32 cellular contexts compared by ENCODE assay signal in the genomic region with DNA sequence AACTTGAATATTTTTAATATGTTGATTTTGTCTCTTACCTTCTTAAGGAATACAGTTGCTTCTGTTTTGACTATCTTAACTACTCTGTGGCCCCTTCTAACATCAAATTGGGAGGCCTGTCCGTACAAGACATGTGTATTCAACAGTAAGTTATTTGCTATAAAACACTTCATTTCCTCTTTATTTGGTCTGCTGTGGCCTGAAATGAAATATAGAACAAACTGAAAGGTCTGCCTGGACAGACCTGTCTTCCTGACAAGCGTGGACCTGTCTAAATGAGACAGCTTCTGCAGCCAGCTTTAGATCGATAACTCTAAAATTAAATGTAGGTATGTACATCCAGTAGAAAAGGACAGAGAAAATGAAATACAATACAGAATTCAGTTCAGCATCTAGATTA. TPM values are rescaled to one million over a fixed set of nuclear protein-coding genes. Genes with fewer than 3 reads are reported as not detected.
"Had no signal": no experiment of that assay in that cellular context is flagged by ENCODE, and none has a peak within 500 bp of the region (broad histone marks: within the 10 kb centered on the region; RNA-seq: fewer than 3 reads in every experiment).

No MANE protein-coding gene starts in this region.

- H3K4me3 Mint-ChIP-seq: activated CD4-positive, alpha-beta memory T cell treated with anti-CD3 and anti-CD28 coated beads, Interleukin-2, amount 10 ng/mL, durations not matched to agents 7 days and 5 days; activated naive CD4-positive, alpha-beta T cell treated with anti-CD3 and anti-CD28 coated beads, Interleukin-2, amount 10 ng/mL, durations not matched to agents 7 days and 5 days; activated naive CD8-positive, alpha-beta T cell treated with anti-CD3 and anti-CD28 coated beads, Interleukin-2, amount 10 ng/mL, durations not matched to agents 7 days and 5 days; activated T-cell treated with anti-CD3 and anti-CD28 coated beads, Interleukin-2, amount 50 U/mL, for 24 hours; memory B cell; natural killer cell treated with Interleukin-12 subunit alpha and Interleukin-12 subunit beta and Interleukin-15 and Interleukin-18, amount 100 ng/mL, for 72 hours; stimulated activated effector memory CD8-positive, alpha-beta T cell treated with anti-CD3 and anti-CD28 coated beads, Interleukin-12 subunit alpha, Interleukin-12 subunit beta, amount 100 ng/mL, for 72 hours; stimulated activated naive CD8-positive, alpha-beta T cell treated with anti-CD3 and anti-CD28 coated beads, Interleukin-15, amount 100 ng/mL, for 72 hours; T-helper 17 cell had no signal

- H3K27me3 ChIP-seq: brain microvascular endothelial cell, ovary had no signal

- H3K27ac ChIP-seq: brain microvascular endothelial cell, esophagus muscularis mucosa, neutrophil, ovary, skin epidermis, upper lobe of left lung, WERI-Rb-1 had no signal

- H3K36me3 Mint-ChIP-seq: activated naive CD4-positive, alpha-beta T cell treated with anti-CD3 and anti-CD28 coated beads, Interleukin-2, amount 10 ng/mL, durations not matched to agents 7 days and 5 days; activated naive CD8-positive, alpha-beta T cell treated with anti-CD3 and anti-CD28 coated beads, Interleukin-2, amount 10 ng/mL, durations not matched to agents 7 days and 5 days; memory B cell; stimulated activated effector memory CD8-positive, alpha-beta T cell treated with anti-CD3 and anti-CD28 coated beads, Interleukin-12 subunit alpha, Interleukin-12 subunit beta, amount 100 ng/mL, for 72 hours had no signal

- ATAC-seq: activated CD4-positive, CD25-positive, alpha-beta regulatory T cell treated with anti-CD3 and anti-CD28 coated beads, Interleukin-2, amount 50 U/mL, for 24 hours; left cardiac atrium; left ventricle myocardium superior; natural killer cell treated with Interleukin-12 subunit alpha and Interleukin-12 subunit beta and Interleukin-15 and Interleukin-18, amount 100 ng/mL, for 72 hours; sciatic nerve; stimulated activated effector memory CD8-positive, alpha-beta T cell treated with anti-CD3 and anti-CD28 coated beads, Interleukin-12 subunit alpha, Interleukin-12 subunit beta, amount 100 ng/mL, for 72 hours; stimulated activated naive CD8-positive, alpha-beta T cell treated with anti-CD3 and anti-CD28 coated beads, Interleukin-15, amount 100 ng/mL, for 72 hours; T-helper 17 cell had no signal

- H3K36me3 ChIP-seq: brain microvascular endothelial cell, esophagus muscularis mucosa, neutrophil, ovary, upper lobe of left lung, WERI-Rb-1 had no signal

- H3K4me3 ChIP-seq: esophagus muscularis mucosa, ovary, skin epidermis, upper lobe of left lung had no signal

- H3K9me3 Mint-ChIP-seq: activated CD4-positive, alpha-beta memory T cell treated with anti-CD3 and anti-CD28 coated beads, Interleukin-2, amount 10 ng/mL, durations not matched to agents 7 days and 5 days; activated naive CD4-positive, alpha-beta T cell treated with anti-CD3 and anti-CD28 coated beads, Interleukin-2, amount 10 ng/mL, durations not matched to agents 7 days and 5 days; activated naive CD8-positive, alpha-beta T cell treated with anti-CD3 and anti-CD28 coated beads, Interleukin-2, amount 10 ng/mL, durations not matched to agents 7 days and 5 days; activated T-cell treated with anti-CD3 and anti-CD28 coated beads, Interleukin-2, amount 50 U/mL, for 24 hours; memory B cell; natural killer cell treated with Interleukin-12 subunit alpha and Interleukin-12 subunit beta and Interleukin-15 and Interleukin-18, amount 100 ng/mL, for 72 hours; stimulated activated effector memory CD8-positive, alpha-beta T cell treated with anti-CD3 and anti-CD28 coated beads, Interleukin-12 subunit alpha, Interleukin-12 subunit beta, amount 100 ng/mL, for 72 hours; stimulated activated naive CD8-positive, alpha-beta T cell treated with anti-CD3 and anti-CD28 coated beads, Interleukin-15, amount 100 ng/mL, for 72 hours had no signal

- DNase-seq: activated CD4-positive, alpha-beta memory T cell treated with anti-CD3 and anti-CD28 coated beads, Interleukin-2, amount 10 ng/mL, durations not matched to agents 7 days and 5 days; activated CD4-positive, alpha-beta T cell treated with anti-CD3 and anti-CD28 coated beads for 48 hours; activated CD8-positive, alpha-beta memory T cell treated with anti-CD3 and anti-CD28 coated beads, Interleukin-2, amount 50 U/mL, for 48 hours; activated gamma-delta T cell; activated naive CD4-positive, alpha-beta T cell treated with anti-CD3 and anti-CD28 coated beads, Interleukin-2, amount 10 ng/mL, durations not matched to agents 7 days and 5 days; activated naive CD8-positive, alpha-beta T cell treated with anti-CD3 and anti-CD28 coated beads, Interleukin-2, amount 10 ng/mL, durations not matched to agents 7 days and 5 days; activated T-cell treated with anti-CD3 and anti-CD28 coated beads, Interleukin-2, amount 50 U/mL, for 24 hours; brain microvascular endothelial cell; central memory CD4-positive, alpha-beta T cell; islet precursor cell; left cardiac atrium; left ventricle myocardium superior; ovary; retina; stimulated activated CD4-positive, alpha-beta T cell treated with anti-CD3 and anti-CD28 coated beads, Interleukin-4, amount 100 ng/mL, for 24 hours; stimulated activated naive CD8-positive, alpha-beta T cell treated with anti-CD3 and anti-CD28 coated beads, Interleukin-15, amount 100 ng/mL, for 72 hours; substantia nigra; T-helper 17 cell; T1000; upper lobe of left lung; WERI-Rb-1 had no signal

- H3K27ac Mint-ChIP-seq: activated CD4-positive, alpha-beta memory T cell treated with anti-CD3 and anti-CD28 coated beads, Interleukin-2, amount 10 ng/mL, durations not matched to agents 7 days and 5 days; activated naive CD4-positive, alpha-beta T cell treated with anti-CD3 and anti-CD28 coated beads, Interleukin-2, amount 10 ng/mL, durations not matched to agents 7 days and 5 days; activated naive CD8-positive, alpha-beta T cell treated with anti-CD3 and anti-CD28 coated beads, Interleukin-2, amount 10 ng/mL, durations not matched to agents 7 days and 5 days; activated T-cell treated with anti-CD3 and anti-CD28 coated beads, Interleukin-2, amount 50 U/mL, for 24 hours; memory B cell; natural killer cell treated with Interleukin-12 subunit alpha and Interleukin-12 subunit beta and Interleukin-15 and Interleukin-18, amount 100 ng/mL, for 72 hours; progenitor cell of endocrine pancreas; stimulated activated effector memory CD8-positive, alpha-beta T cell treated with anti-CD3 and anti-CD28 coated beads, Interleukin-12 subunit alpha, Interleukin-12 subunit beta, amount 100 ng/mL, for 72 hours; stimulated activated naive CD8-positive, alpha-beta T cell treated with anti-CD3 and anti-CD28 coated beads, Interleukin-15, amount 100 ng/mL, for 72 hours; T-helper 17 cell had no signal

- FAIRE-seq: astrocyte, endothelial cell of umbilical vein had no signal

- H3K9me3 ChIP-seq: neutrophil, ovary had no signal

RNA-seq across cellular contexts. Expression of gene LPAR1, which starts 2.2 kb away (rescaled TPM):
- total RNA-seq: activated CD4-positive, alpha-beta memory T cell treated with anti-CD3 and anti-CD28 coated beads, Interleukin-2, amount 10 ng/mL, durations not matched to agents 7 days and 5 days; T-helper 17 cell had no signal
